ENCODE assay signal across 9 cellular contexts in the genomic region with DNA sequence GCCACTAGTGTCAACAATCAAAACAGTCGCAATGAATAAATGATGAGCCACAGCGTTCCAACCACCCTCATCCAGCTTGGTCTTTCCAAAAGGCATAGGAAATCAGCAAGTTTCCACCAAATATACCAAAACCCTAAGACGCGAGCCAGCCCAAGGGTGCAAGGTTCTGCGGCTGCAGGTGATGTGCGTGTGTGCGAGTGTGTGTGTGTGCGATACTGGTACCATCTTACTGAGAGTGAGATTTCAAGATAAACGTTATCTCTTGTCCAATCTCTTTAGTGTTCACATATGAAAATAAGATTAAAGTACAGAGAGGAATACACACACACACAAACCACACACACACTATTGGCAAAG. TPM values are rescaled to one million over a fixed set of nuclear protein-coding genes. Genes with fewer than 3 reads are reported as not detected.
DNase-seq lines count a peak whose midpoint lies in the region; FAIRE-seq and TF ChIP-seq lines count a peak whose summit lies in the region.
"Had no signal": no experiment of that assay in that cellular context is flagged by ENCODE, and none has a peak within 500 bp of the region (broad histone marks: within the 10 kb centered on the region; RNA-seq: fewer than 3 reads in every experiment).

No MANE protein-coding gene starts in this region.

- H3K27ac ChIP-seq in HUES64 (ENCODE audit: low read depth, low read length): no peak overlapping the region
- peak overlapping the region in 1 of 2 donors; percentile 72 for H3K27ac ChIP-seq in tibial artery

- H3K36me3 Mint-ChIP-seq in chondrocyte (ENCODE audit: low read depth) (no peaks in the 10 kb centered on the region), mesothelial cell of epicardium (no peaks in the 10 kb centered on the region)

- H3K4me3 Mint-ChIP-seq in chondrocyte (ENCODE audit: unreplicated experiment) (peak overlapping the region; percentile 92), mesothelial cell of epicardium (peak overlapping the region; percentile 96)
- H3K4me3 Mint-ChIP-seq: dendritic cell treated with granulocyte-macrophage colony-stimulating factor and Interleukin-4, amounts not matched to agents 40 ng/mL and 50 ng/mL, for 4 days had no signal

- H3K4me3 ChIP-seq in HUES64 (ENCODE audit: low read length) (peak overlapping the region; percentile 86), tibial artery (peak overlapping the region; percentile 74 to 75)

- 72% methylated on average over 8 of the region's 9 CpGs for WGBS in HUES64

- peaks cover 8% of the 10 kb centered on the region; the same call in 1 of the 2 replicates for H3K4me1 ChIP-seq in HUES64 (ENCODE audit: insufficient read depth, low read length)
- peaks cover 0 to 16% (median 7%) of the 10 kb centered on the region in 4 donors for H3K4me1 ChIP-seq in tibial artery

- no peaks in the 10 kb centered on the region for H3K9me3 ChIP-seq in HUES64 (ENCODE audit: insufficient read depth, low read depth, low read length)
- H3K9me3 ChIP-seq in tibial artery: no peaks in the 10 kb centered on the region

- TF ChIP-seq CTCF in chondrocyte (IDR thresholded peaks at IDR 0.05): peak; percentile 23
- no peak for TF ChIP-seq CTCF in mesothelial cell of epicardium (IDR thresholded peaks at IDR 0.05; ENCODE audit: unreplicated experiment)
- TF ChIP-seq CTCF in tibial artery (IDR thresholded peaks at IDR 0.05): no peak
- TF ChIP-seq CTCF in D721Med (IDR thresholded peaks at IDR 0.05; ENCODE audit: insufficient read depth, missing control alignments): no peak

- no peak for FAIRE-seq in D721Med (lab: Jason Lieb, UNC)

- H3K27ac Mint-ChIP-seq in chondrocyte (ENCODE audit: unreplicated experiment) (peak overlapping the region; percentile 74), mesothelial cell of epicardium (peak overlapping the region; percentile 71)
- H3K27ac Mint-ChIP-seq: dendritic cell treated with granulocyte-macrophage colony-stimulating factor and Interleukin-4, amounts not matched to agents 40 ng/mL and 50 ng/mL, for 4 days had no signal

- no peaks in the 10 kb centered on the region for H3K27me3 Mint-ChIP-seq in chondrocyte (ENCODE audit: low read depth)
- peaks cover 15% of the 10 kb centered on the region for H3K27me3 Mint-ChIP-seq in mesothelial cell of epicardium (ENCODE audit: low read depth)

- intact Hi-C loops in tibial artery (cut with DNase I; ENCODE audit: low total_unique reads): no loop called here

- peaks cover 23% of the 10 kb centered on the region for H3K27me3 ChIP-seq in HUES64 (ENCODE audit: insufficient read depth, low read length)
- H3K27me3 ChIP-seq in tibial artery: no peaks in the 10 kb centered on the region

- peaks cover 29% of the 10 kb centered on the region for H3K4me1 Mint-ChIP-seq in chondrocyte (ENCODE audit: low read depth)
- H3K4me1 Mint-ChIP-seq in mesothelial cell of epicardium: peaks cover 26% of the 10 kb centered on the region

- peaks cover 1% of the 10 kb centered on the region for H3K9me3 Mint-ChIP-seq in chondrocyte (ENCODE audit: low read depth)
- no peaks in the 10 kb centered on the region for H3K9me3 Mint-ChIP-seq in mesothelial cell of epicardium
- H3K9me3 Mint-ChIP-seq: dendritic cell treated with granulocyte-macrophage colony-stimulating factor and Interleukin-4, amounts not matched to agents 40 ng/mL and 50 ng/mL, for 4 days had no signal

- no peak for DNase-seq in chondrocyte (ENCODE audit: low spot score)
- DNase-seq in mesothelial cell of epicardium (ENCODE audit: low spot score in 2 of 2, unreplicated experiment in 2 of 2): no peak
- no peak for DNase-seq in tibial artery
- DNase-seq in D721Med (ENCODE audit: insufficient read length, low spot score): no peak
- DNase-seq in activated CD8-positive, alpha-beta memory T cell treated with anti-CD3 and anti-CD28 coated beads, Interleukin-2, amount 50 U/mL, for 4 hours: no peak
- DNase-seq in activated CD4-positive, alpha-beta T cell treated with anti-CD3 and anti-CD28 coated beads for 48 hours: no peak
- DNase-seq: NK-92 treated with Interleukin-12 subunit alpha and Interleukin-12 subunit beta, amount 100 ng/mL, for 24 hours had no signal

- H3K36me3 ChIP-seq in HUES64 (ENCODE audit: insufficient read depth, low read length): no peaks in the 10 kb centered on the region
- no peaks in the 10 kb centered on the region for H3K36me3 ChIP-seq in tibial artery

- no peak overlapping the region for H3K9ac ChIP-seq in HUES64 (ENCODE audit: low read depth, low read length)

RNA-seq across cellular contexts. Expression of a gene that starts 0.9 kb away (rescaled TPM):
- 6.4 TPM for polyA plus RNA-seq in HUES64 (2013, experiment 1 of 2)
- 8.6 TPM for polyA plus RNA-seq in HUES64 (2013, experiment 2 of 2)
- total RNA-seq in chondrocyte (2.3 to 3.2 TPM (median 3.0 TPM) in 3 replicates), mesothelial cell of epicardium (7.5 to 9.1 TPM (median 8.0 TPM) in 3 replicates)
